Comparison of ENCODE assay signal across 23 cellular contexts in genomic region chr1:29636936-29637335, GRCh38.
"Had no signal": no experiment of that assay in that cellular context is flagged by ENCODE, and none has a peak within 500 bp of the region (broad histone marks: within the 10 kb centered on the region; RNA-seq: fewer than 3 reads in every experiment).

No MANE protein-coding gene starts in this region.

- H3K27ac Mint-ChIP-seq: activated CD4-positive, alpha-beta T cell treated with anti-CD3 and anti-CD28 coated beads for 36 hours; activated T-helper 17 cell treated with anti-CD3 and anti-CD28 coated beads, Interleukin-2, amount 50 U/mL, for 72 hours; mesothelial cell of epicardium; naive thymus-derived CD8-positive, alpha-beta T cell had no signal

- H3K4me3 ChIP-seq: body of pancreas, gastroesophageal sphincter, hepatocyte, suprapubic skin, tibial artery had no signal

- H3K27ac ChIP-seq: body of pancreas, gastroesophageal sphincter, hepatocyte, neutrophil, suprapubic skin, tibial artery had no signal

- H3K4me1 Mint-ChIP-seq: activated CD4-positive, alpha-beta T cell treated with anti-CD3 and anti-CD28 coated beads for 36 hours; activated T-helper 17 cell treated with anti-CD3 and anti-CD28 coated beads, Interleukin-2, amount 50 U/mL, for 72 hours had no signal

- H3K4me3 Mint-ChIP-seq: activated CD4-positive, alpha-beta T cell treated with anti-CD3 and anti-CD28 coated beads for 36 hours; activated T-cell treated with anti-CD3 and anti-CD28 coated beads, Interleukin-2, amount 50 U/mL, for 4 hours; activated T-helper 17 cell treated with anti-CD3 and anti-CD28 coated beads, Interleukin-2, amount 50 U/mL, for 72 hours; mesothelial cell of epicardium; naive thymus-derived CD8-positive, alpha-beta T cell had no signal

- DNase-seq: activated CD4-positive, alpha-beta T cell treated with anti-CD3 and anti-CD28 coated beads for 36 hours; activated CD4-positive, alpha-beta T cell treated with anti-CD3 and anti-CD28 coated beads, Interleukin-2, amount 50 U/mL, for 48 hours; activated CD4-positive, CD25-positive, alpha-beta regulatory T cell; activated CD8-positive, alpha-beta memory T cell treated with anti-CD3 and anti-CD28 coated beads, Interleukin-2, amount 50 U/mL, for 4 hours; activated naive CD4-positive, alpha-beta T cell; activated T-cell treated with anti-CD3 and anti-CD28 coated beads, Interleukin-2, amount 50 U/mL, for 4 hours; body of pancreas; effector memory CD4-positive, alpha-beta T cell; erythroblast; kidney; left colon; naive thymus-derived CD8-positive, alpha-beta T cell; small intestine; stimulated activated CD4-positive, alpha-beta T cell treated with anti-CD3 and anti-CD28 coated beads, Interleukin-1b, Interleukin-23, amount 100 ng/mL, for 48 hours; stimulated activated naive CD4-positive, alpha-beta T cell had no signal

- H3K36me3 Mint-ChIP-seq: activated naive CD4-positive, alpha-beta T cell treated with anti-CD3 and anti-CD28 coated beads, Interleukin-2, amount 50 U/mL, for 72 hours; mesothelial cell of epicardium; naive thymus-derived CD8-positive, alpha-beta T cell had no signal

- H3K9me3 Mint-ChIP-seq: activated naive CD4-positive, alpha-beta T cell treated with anti-CD3 and anti-CD28 coated beads, Interleukin-2, amount 50 U/mL, for 72 hours; activated T-cell treated with anti-CD3 and anti-CD28 coated beads, Interleukin-2, amount 50 U/mL, for 4 hours; activated T-helper 17 cell treated with anti-CD3 and anti-CD28 coated beads, Interleukin-2, amount 50 U/mL, for 72 hours; mesothelial cell of epicardium had no signal
